Comparison of ENCODE assay signal across 20 cellular contexts in the genomic region with DNA sequence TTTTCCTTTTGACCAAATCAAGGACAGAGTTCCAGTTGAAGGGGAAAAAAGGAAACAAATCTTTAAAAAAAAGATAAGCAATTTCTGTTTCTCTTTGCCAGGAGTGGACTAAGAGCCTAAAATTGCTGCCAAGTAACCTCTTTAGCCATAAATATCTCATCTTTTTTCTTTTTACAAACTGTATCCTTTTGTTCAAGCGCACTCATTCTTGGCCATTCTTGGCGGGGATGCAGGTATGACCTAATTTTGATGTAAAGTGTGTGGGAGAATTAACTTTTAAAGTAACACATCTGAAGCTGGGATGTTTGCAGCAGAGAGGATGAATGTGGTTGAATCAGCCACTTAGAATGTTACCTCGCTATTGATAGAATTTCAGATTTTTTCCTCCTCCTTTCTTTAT. TPM values are rescaled to one million over a fixed set of nuclear protein-coding genes. Genes with fewer than 3 reads are reported as not detected.
DNase-seq lines count a peak whose midpoint lies in the region; ATAC-seq, FAIRE-seq and TF ChIP-seq lines count a peak whose summit lies in the region.
"Had no signal": no experiment of that assay in that cellular context is flagged by ENCODE, and none has a peak within 500 bp of the region (broad histone marks: within the 10 kb centered on the region; RNA-seq: fewer than 3 reads in every experiment).

No MANE protein-coding gene starts in this region.

- H3K4me1 Mint-ChIP-seq in brain (peaks cover 16% of the 10 kb centered on the region), nephron (peaks cover 27% of the 10 kb centered on the region), T-helper 17 cell (peaks cover 2% of the 10 kb centered on the region)
- H3K4me1 Mint-ChIP-seq: activated naive CD4-positive, alpha-beta T cell treated with anti-CD3 and anti-CD28 coated beads, Interleukin-2, amount 10 ng/mL, durations not matched to agents 7 days and 5 days; CD4-positive, alpha-beta memory T cell; central memory CD8-positive, alpha-beta T cell had no signal

- no peak for ATAC-seq in T-helper 17 cell

- H3K36me3 Mint-ChIP-seq in brain (no peaks in the 10 kb centered on the region), nephron (ENCODE audit: low read depth) (no peaks in the 10 kb centered on the region), T-helper 17 cell (ENCODE audit: low read depth) (no peaks in the 10 kb centered on the region)
- H3K36me3 Mint-ChIP-seq: activated naive CD4-positive, alpha-beta T cell treated with anti-CD3 and anti-CD28 coated beads, Interleukin-2, amount 10 ng/mL, durations not matched to agents 7 days and 5 days; CD4-positive, alpha-beta memory T cell had no signal

- no peak for FAIRE-seq in RCC 7860 (lab: Jason Lieb, UNC)
- FAIRE-seq: endometrium had no signal

- TF ChIP-seq CTCF in brain (conservative IDR thresholded peaks at IDR 0.05) (no peak), nephron (IDR thresholded peaks at IDR 0.05; ENCODE audit: unreplicated experiment in 3 of 3) (no peak)

- no peaks in the 10 kb centered on the region for H3K9me3 ChIP-seq in T-helper 17 cell (ENCODE audit: control insufficient read depth, low read length, poor library complexity, severe bottlenecking)

- DNase-seq in Daoy (ENCODE audit: low read depth): peak; percentile 52
- DNase-seq in M059J (ENCODE audit: low read depth): peak; percentile 76
- no peak for DNase-seq in SHP77 (lab: John Stamatoyannopoulos, UW)
- DNase-seq in NCI-H2029 treated with DMSO at 0.1 percent for 48 hours (lab: John Stamatoyannopoulos, UW): no peak
- DNase-seq in T-helper 17 cell: no peak
- no peak for DNase-seq in RCC 7860 (ENCODE audit: low spot score)
- DNase-seq: activated CD4-positive, alpha-beta T cell treated with anti-CD3 and anti-CD28 coated beads for 48 hours; activated naive CD4-positive, alpha-beta T cell treated with anti-CD3 and anti-CD28 coated beads, Interleukin-2, amount 10 ng/mL, durations not matched to agents 7 days and 5 days; AML-193; CD4-positive, alpha-beta memory T cell; dermis blood vessel endothelial cell; Karpas-422; NCI-H1048; NCI-H2029; NCI-H524; trophoblast cell had no signal

- H3K4me3 Mint-ChIP-seq in brain (peak overlapping the region in 2 of 5 experiments; percentile 38 to 66), nephron (peak overlapping the region in 1 of 3 experiments; percentile 3), T-helper 17 cell (no peak overlapping the region)
- H3K4me3 Mint-ChIP-seq: activated naive CD4-positive, alpha-beta T cell treated with anti-CD3 and anti-CD28 coated beads, Interleukin-2, amount 10 ng/mL, durations not matched to agents 7 days and 5 days; central memory CD8-positive, alpha-beta T cell had no signal

- H3K9me3 Mint-ChIP-seq in brain: no peaks in the 10 kb centered on the region
- no peaks in the 10 kb centered on the region for H3K9me3 Mint-ChIP-seq in nephron
- H3K9me3 Mint-ChIP-seq: activated naive CD4-positive, alpha-beta T cell treated with anti-CD3 and anti-CD28 coated beads, Interleukin-2, amount 10 ng/mL, durations not matched to agents 7 days and 5 days; CD4-positive, alpha-beta memory T cell; central memory CD8-positive, alpha-beta T cell had no signal

- no peaks in the 10 kb centered on the region for H3K27me3 Mint-ChIP-seq in brain
- H3K27me3 Mint-ChIP-seq in nephron (ENCODE audit: low read depth): peaks cover 7% of the 10 kb centered on the region
- H3K27me3 Mint-ChIP-seq in T-helper 17 cell: peaks cover 17% of the 10 kb centered on the region

- H3K27ac Mint-ChIP-seq in brain: peak overlapping the region in 4 of 5 experiments; percentile 22 to 82 (median 53)
- peak overlapping the region; percentile 22 to 87 (median 55) for H3K27ac Mint-ChIP-seq in nephron
- no peak overlapping the region for H3K27ac Mint-ChIP-seq in T-helper 17 cell
- H3K27ac Mint-ChIP-seq: activated naive CD4-positive, alpha-beta T cell treated with anti-CD3 and anti-CD28 coated beads, Interleukin-2, amount 10 ng/mL, durations not matched to agents 7 days and 5 days; CD4-positive, alpha-beta memory T cell had no signal

RNA-seq across cellular contexts. Expression of a gene that starts 13.4 kb away (rescaled TPM):
- total RNA-seq in Daoy (2014; rRNA removed; shearing (Covaris generic)): 19.0 and 21.9 TPM in 2 replicates
- 14.5 and 27.8 TPM in 2 replicates for total RNA-seq in M059J (2014; rRNA removed; shearing (Covaris generic))
- polyA plus RNA-seq in brain (ENCODE audit: insufficient read depth, low read depth, low replicate concordance): 87.7 TPM
- 10 to 100 TPM; 10.9 to 13.3 TPM for total RNA-seq in T-helper 17 cell

Comparison
In these comparisons a context has a peak if more than half of its experiments do, and no peak if none do; other contexts are left out.
1. DNase-seq: peak in Daoy (single experiment) and M059J (single experiment); none in SHP77 (0 of 2), NCI-H2029 treated with DMSO at 0.1 percent for 48 hours (single experiment), T-helper 17 cell (0 of 3) and RCC 7860 (single experiment).